In genomic region chr3:150603090-150603887, GRCh38 we compare ENCODE assay signal across 8 cellular contexts. TPM values are rescaled to one million over a fixed set of nuclear protein-coding genes. Genes with fewer than 3 reads are reported as not detected.
DNase-seq lines count a peak whose midpoint lies in the region; TF ChIP-seq lines count a peak whose summit lies in the region.

SELENOT (plus strand) TSS chr3:150603321; CDS start chr3:150603363, 42 bp downstream.

- TF ChIP-seq POLR2A in Raji (IDR thresholded peaks at IDR 0.05; ENCODE audit: insufficient read depth, low read depth, low read length) = peak; percentile 99

- no peaks in the 10 kb centered on the region for H3K9me2 ChIP-seq in Loucy (replicated peaks; ENCODE audit: low read depth, low read length)

- peak within 1 kb of the TSS; percentile 69 for H2AFZ ChIP-seq in Loucy (ENCODE audit: low read length)

- peaks cover 47% of the 10 kb centered on the region for H4K20me1 ChIP-seq in Loucy (ENCODE audit: insufficient read depth, low read length, poor library complexity, severe bottlenecking)

- no peaks in the 10 kb centered on the region for H3K27me3 Mint-ChIP-seq in nephron (ENCODE audit: low read depth)
- H3K27me3 Mint-ChIP-seq in stimulated activated naive CD8-positive, alpha-beta T cell treated with anti-CD3 and anti-CD28 coated beads, Interleukin-15, Interleukin-2, amounts not matched to agents 100 ng/mL and 50 ng/mL, for 24 hours = no peaks in the 10 kb centered on the region

- peak within 1 kb of the TSS; percentile 93 for H3K4me2 ChIP-seq in Loucy (ENCODE audit: low read depth, low read length, poor library complexity, severe bottlenecking)

- H3K4me1 ChIP-seq in Loucy (ENCODE audit: insufficient read depth, low read length, poor library complexity, severe bottlenecking) = peaks cover 65% of the 10 kb centered on the region

- peaks cover 3% of the 10 kb centered on the region for H3K9me3 Mint-ChIP-seq in nephron
- no peaks in the 10 kb centered on the region for H3K9me3 Mint-ChIP-seq in stimulated activated naive CD8-positive, alpha-beta T cell treated with anti-CD3 and anti-CD28 coated beads, Interleukin-15, Interleukin-2, amounts not matched to agents 100 ng/mL and 50 ng/mL, for 24 hours

- peaks cover 58% of the 10 kb centered on the region for H3K4me1 Mint-ChIP-seq in nephron
- peaks cover 87% of the 10 kb centered on the region for H3K4me1 Mint-ChIP-seq in stimulated activated naive CD8-positive, alpha-beta T cell treated with anti-CD3 and anti-CD28 coated beads, Interleukin-15, Interleukin-2, amounts not matched to agents 100 ng/mL and 50 ng/mL, for 24 hours (ENCODE audit: low read depth)

- TF ChIP-seq CTCF in Loucy (conservative IDR thresholded peaks at IDR 0.05; ENCODE audit: low read length) = peak; percentile 34
- peak; percentile 7 for TF ChIP-seq CTCF in fibroblast of pulmonary artery (IDR thresholded peaks at IDR 0.05; ENCODE audit: low read length, missing control alignments)
- peak; percentile 56 to 60 (median 59) for TF ChIP-seq CTCF in nephron (IDR thresholded peaks at IDR 0.05; ENCODE audit: unreplicated experiment in 3 of 3)

- peak within 1 kb of the TSS; percentile 96 for H3K4me3 Mint-ChIP-seq in nephron
- H3K4me3 Mint-ChIP-seq in stimulated activated naive CD8-positive, alpha-beta T cell treated with anti-CD3 and anti-CD28 coated beads, Interleukin-15, Interleukin-2, amounts not matched to agents 100 ng/mL and 50 ng/mL, for 24 hours = peak within 1 kb of the TSS; percentile 98

- no peaks in the 10 kb centered on the region for H3K36me3 ChIP-seq in Loucy (ENCODE audit: insufficient read depth, low read length)

- H3K9me3 ChIP-seq in Loucy (ENCODE audit: insufficient read depth, low read depth, low read length) = no peaks in the 10 kb centered on the region

- H3K79me2 ChIP-seq in Loucy (ENCODE audit: insufficient read depth, low read length) = peaks cover 83% of the 10 kb centered on the region

- H3K27ac Mint-ChIP-seq in nephron = peak within 1 kb of the TSS; percentile 100
- peak within 1 kb of the TSS; percentile 98 for H3K27ac Mint-ChIP-seq in stimulated activated naive CD8-positive, alpha-beta T cell treated with anti-CD3 and anti-CD28 coated beads, Interleukin-15, Interleukin-2, amounts not matched to agents 100 ng/mL and 50 ng/mL, for 24 hours

- H3K9ac ChIP-seq in Loucy (ENCODE audit: low read depth, low read length, poor library complexity, severe bottlenecking) = peak within 1 kb of the TSS; percentile 81

- DNase-seq in ELF-1 (ENCODE audit: low read depth, low spot score) (peak; percentile 98), H4 (ENCODE audit: low spot score) (peak; percentile 96), fibroblast of pulmonary artery (ENCODE audit: low read depth) (peak; percentile 98)
- DNase-seq in activated T-helper 9 cell treated with anti-CD3 and anti-CD28 coated beads, Interleukin-2, amount 50 U/mL, for 16 hours (ENCODE audit: low read depth) = peak; percentile 93

- H3K27me3 ChIP-seq in Loucy (ENCODE audit: insufficient read depth, low read length, poor library complexity, severe bottlenecking) = no peaks in the 10 kb centered on the region

- H3K36me3 Mint-ChIP-seq in nephron (ENCODE audit: low read depth) = peaks cover 32% of the 10 kb centered on the region
- peaks cover 50% of the 10 kb centered on the region for H3K36me3 Mint-ChIP-seq in stimulated activated naive CD8-positive, alpha-beta T cell treated with anti-CD3 and anti-CD28 coated beads, Interleukin-15, Interleukin-2, amounts not matched to agents 100 ng/mL and 50 ng/mL, for 24 hours (ENCODE audit: low read depth)

- H3F3A ChIP-seq in Loucy (ENCODE audit: low read depth) = no peaks in the 10 kb centered on the region

- H3K4me3 ChIP-seq in Loucy (ENCODE audit: low read length, poor library complexity, severe bottlenecking) = peak within 1 kb of the TSS; percentile 73
- peak within 1 kb of the TSS; percentile 80 for H3K4me3 ChIP-seq in fibroblast of pulmonary artery (replicated peaks; ENCODE audit: low read depth, low read length)

RNA-seq across cellular contexts. Expression of gene SELENOT, which starts in this region (rescaled TPM):
- 165 and 187 TPM in 2 replicates for total RNA-seq in H4 (2014; rRNA removed; shearing (Covaris generic))

Comparison
In these comparisons a context has a peak if more than half of its experiments do, and no peak if none do; other contexts are left out.
1. Peak in every context shown above with its lines: DNase-seq and H3K4me3 ChIP-seq.
2. CTCF ChIP-seq: peak in every context shown above with its lines; median percentile 59 in nephron; 34 in Loucy; 7 in fibroblast of pulmonary artery.